In the genomic region with DNA sequence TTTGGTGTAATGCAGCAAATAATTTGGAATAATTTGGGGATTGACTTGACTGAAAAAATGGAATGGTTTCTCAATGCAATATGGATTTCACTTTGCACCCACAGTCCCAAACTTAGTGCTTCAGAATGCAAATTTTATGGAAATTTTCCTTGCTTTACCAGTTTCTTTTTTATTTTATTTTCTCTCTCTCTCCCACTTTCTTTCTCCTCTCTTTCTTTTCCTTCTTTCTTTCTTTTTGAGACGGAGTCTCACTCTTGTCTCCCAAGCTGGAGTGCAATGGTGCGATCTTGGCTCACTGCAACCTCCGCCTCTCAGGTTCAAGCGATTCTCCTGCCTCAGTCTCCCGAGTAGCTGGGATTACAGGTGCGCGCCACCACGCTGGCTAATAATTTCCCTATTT, we compare ENCODE assay signal across 1 cellular context.
TF ChIP-seq lines count a peak whose summit lies in the region.

No MANE protein-coding gene starts in this region.

TF ChIP-seq in K562, 482 proteins besides CTCF, POLR2A, EP300 and RAD21:
- TF ChIP-seq, protein P1, sequence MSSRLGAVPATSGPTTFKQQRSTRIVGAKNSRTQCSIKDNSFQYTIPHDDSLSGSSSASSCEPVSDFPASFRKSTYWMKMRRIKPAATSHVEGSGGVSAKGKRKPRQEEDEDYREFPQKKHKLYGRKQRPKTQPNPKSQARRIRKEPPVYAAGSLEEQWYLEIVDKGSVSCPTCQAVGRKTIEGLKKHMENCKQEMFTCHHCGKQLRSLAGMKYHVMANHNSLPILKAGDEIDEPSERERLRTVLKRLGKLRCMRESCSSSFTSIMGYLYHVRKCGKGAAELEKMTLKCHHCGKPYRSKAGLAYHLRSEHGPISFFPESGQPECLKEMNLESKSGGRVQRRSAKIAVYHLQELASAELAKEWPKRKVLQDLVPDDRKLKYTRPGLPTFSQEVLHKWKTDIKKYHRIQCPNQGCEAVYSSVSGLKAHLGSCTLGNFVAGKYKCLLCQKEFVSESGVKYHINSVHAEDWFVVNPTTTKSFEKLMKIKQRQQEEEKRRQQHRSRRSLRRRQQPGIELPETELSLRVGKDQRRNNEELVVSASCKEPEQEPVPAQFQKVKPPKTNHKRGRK (tag; IDR thresholded peaks at IDR 0.05) = peak; percentile 64
- TF ChIP-seq ZNF140 (CRISPR knock-in tag; IDR thresholded peaks at IDR 0.05) (no peak), JUN (IDR thresholded peaks at IDR 0.05; ENCODE audit: borderline replicate concordance, low read depth, low read length) (no peak), JUN (CRISPR knock-in tag; IDR thresholded peaks at IDR 0.05; ENCODE audit: borderline replicate concordance) (no peak)
